19 cellular contexts compared by ENCODE assay signal in genomic region chr1:224500802-224501201, GRCh38.
DNase-seq lines count a peak whose midpoint lies in the region; ATAC-seq, FAIRE-seq and TF ChIP-seq lines count a peak whose summit lies in the region.
"Had no signal": no experiment of that assay in that cellular context is flagged by ENCODE, and none has a peak within 500 bp of the region (broad histone marks: within the 10 kb centered on the region; RNA-seq: fewer than 3 reads in every experiment).

No MANE protein-coding gene starts in this region.

- no peak overlapping the region for H3K56ac ChIP-seq in H1 (replicated peaks; ENCODE audit: insufficient read length, low read depth, low read length)

- H3K36me3 ChIP-seq in GM23338 (ENCODE audit: insufficient read depth) (peaks cover 5% of the 10 kb centered on the region; the same call in 1 of the 2 replicates), NT2/D1 (ENCODE audit: insufficient read depth, insufficient read length, low read length) (no peaks in the 10 kb centered on the region), H1 (ENCODE audit: control insufficient read depth in 2 of 4, insufficient read depth in 4 of 4, low read length in 3 of 4) (0 out of 8 replicates have a peak, but pooled peaks cover 0 to 5% (median 0%) of the 10 kb centered on the region in 4 experiments), HAP-1 (replicated peaks) (no peaks in the 10 kb centered on the region)
- H3K36me3 ChIP-seq: tibial artery had no signal

- H3K4me3 Mint-ChIP-seq in GM23338 (no peak overlapping the region), Calu3 (ENCODE audit: low read depth, unreplicated experiment) (no peak overlapping the region)

- no peak for ATAC-seq in GM23338
- ATAC-seq: body of pancreas; naive thymus-derived CD4-positive, alpha-beta T cell had no signal

- peak overlapping the region; percentile 20 for H2BK12ac ChIP-seq in H1 (ENCODE audit: low read depth, low read length)

- H4K91ac ChIP-seq in H1 (replicated peaks; ENCODE audit: insufficient read length, low read length), result peak overlapping the region; percentile 92

- intact Hi-C loops in Calu3 (cut with micrococcal nuclease; ENCODE audit: unreplicated experiment), result no loop called here

- H3K79me2 ChIP-seq in GM23338 (replicated peaks; ENCODE audit: insufficient read depth), result no peaks in the 10 kb centered on the region
- no peaks in the 10 kb centered on the region for H3K79me2 ChIP-seq in H1 (ENCODE audit: control insufficient read depth in 1 of 2, insufficient read depth in 2 of 2, low read length in 2 of 2)

- CTCF ChIA-PET in H1 (lab: Charles Lee; ENCODE audit: partially characterized antibody) (interaction anchor here (0.6 to 3.0 kb wide), 3 partner anchors 13 to 1190 kb away, joined by 4 to 13 read pairs (median 5); no protein-coding TSS in a partner anchor), Calu3 (lab: Charles Lee) (interaction anchor here (0.7 kb wide), 2 partner anchors 1328 to 1339 kb away, joined by 3 to 5 read pairs; no protein-coding TSS in a partner anchor)

- H3K4me3 ChIP-seq in GM23338, result no peak overlapping the region
- no peak overlapping the region for H3K4me3 ChIP-seq in NT2/D1 (ENCODE audit: insufficient read length, low read depth)
- no peak overlapping the region for H3K4me3 ChIP-seq in H1 (ENCODE audit: extremely low read depth in 1 of 4, insufficient read depth in 2 of 4, low read depth in 3 of 4, low read length in 4 of 4)
- no peak overlapping the region for H3K4me3 ChIP-seq in HAP-1
- H3K4me3 ChIP-seq: body of pancreas, tibial artery had no signal

- POLR2A ChIA-PET in H1 (lab: Charles Lee; ENCODE audit: partially characterized antibody), result interaction anchor here (1.7 kb wide), 1 partner anchor 69 kb away, joined by 7 read pairs; no protein-coding TSS in a partner anchor

- peak overlapping the region; percentile 94; the same call in 1 of the 2 replicates for H2BK20ac ChIP-seq in H1 (ENCODE audit: low read length)

- no peak overlapping the region for H4K5ac ChIP-seq in H1 (ENCODE audit: insufficient read length, low read depth, low read length)

- TF ChIP-seq CTCF in GM23338 (conservative IDR thresholded peaks at IDR 0.05; ENCODE audit: low read depth in 2 of 2) (no peak), H1 (IDR thresholded peaks at IDR 0.05; ENCODE audit: control extremely low read depth in 1 of 3, insufficient read depth in 1 of 3, low read depth in 1 of 3, low read length in 3 of 3) (no peak), Calu3 (IDR thresholded peaks at IDR 0.05; ENCODE audit: unreplicated experiment) (no peak)

- H3K9me2 ChIP-seq in GM23338 (ENCODE audit: insufficient read depth), result no peaks in the 10 kb centered on the region

- in situ Hi-C loops in HAP-1 (cut with MboI; ENCODE audit: low sequenced_read_pairs), result no loop called here

- H3K27me3 ChIP-seq in GM23338 (ENCODE audit: insufficient read depth) (no peaks in the 10 kb centered on the region), NT2/D1 (ENCODE audit: insufficient read depth, insufficient read length) (no peaks in the 10 kb centered on the region), H1 (replicated peaks in 1 of 4; ENCODE audit: control insufficient read depth in 3 of 4, extremely low read depth in 1 of 4, insufficient read depth in 3 of 4, low read length in 3 of 4) (no peaks in the 10 kb centered on the region), HAP-1 (ENCODE audit: low read depth) (no peaks in the 10 kb centered on the region)
- H3K27me3 ChIP-seq: body of pancreas, tibial artery had no signal

- H3K4me1 Mint-ChIP-seq in GM23338, result peaks cover 74% of the 10 kb centered on the region
- peaks cover 49% of the 10 kb centered on the region for H3K4me1 Mint-ChIP-seq in Calu3 (ENCODE audit: low read depth, unreplicated experiment)

- H3K9me3 Mint-ChIP-seq in GM23338, result peaks cover 24% of the 10 kb centered on the region
- peaks cover 4% of the 10 kb centered on the region for H3K9me3 Mint-ChIP-seq in Calu3 (ENCODE audit: low read depth, unreplicated experiment)

- H3K4me1 ChIP-seq in GM23338 (ENCODE audit: insufficient read depth) (peaks cover 53% of the 10 kb centered on the region), NT2/D1 (ENCODE audit: insufficient read depth, insufficient read length) (peaks cover 23% of the 10 kb centered on the region), H1 (replicated peaks in 1 of 4; ENCODE audit: control insufficient read depth in 3 of 4, insufficient read depth in 4 of 4, low read length in 3 of 4) (peaks cover 24 to 42% (median 29%) of the 10 kb centered on the region in 4 experiments), HAP-1 (peaks cover 58% of the 10 kb centered on the region)

- no peak overlapping the region for H2AK5ac ChIP-seq in H1 (ENCODE audit: low read depth, low read length)

- H3K27me3 Mint-ChIP-seq in GM23338 (ENCODE audit: insufficient read depth, low read depth, poor library complexity) (peaks cover 30% of the 10 kb centered on the region), Calu3 (ENCODE audit: unreplicated experiment) (no peaks in the 10 kb centered on the region)
- H3K27me3 Mint-ChIP-seq: naive thymus-derived CD4-positive, alpha-beta T cell had no signal

- no TSS peak for BruUV-seq in Calu3 (replicated peaks; lab: Mats Ljungman, UMichigan)

- H3K4ac ChIP-seq in H1 (replicated peaks; ENCODE audit: insufficient read length, low read depth, low read length), result peak overlapping the region; percentile 36

- H3K9me3 ChIP-seq in NT2/D1 (ENCODE audit: insufficient read depth, low read length), result peaks cover 11% of the 10 kb centered on the region
- H3K9me3 ChIP-seq in H1 (ENCODE audit: insufficient read depth in 2 of 2, low read depth in 1 of 2, low read length in 1 of 2), result peaks cover 5 to 10% of the 10 kb centered on the region in 2 experiments; a peak in 3 of 4 replicates
- H3K9me3 ChIP-seq in HAP-1, result no peaks in the 10 kb centered on the region; the same call in 1 of the 2 replicates
- H3K9me3 ChIP-seq: body of pancreas, tibial artery had no signal

- H3K27ac Mint-ChIP-seq in GM23338 (peak overlapping the region; percentile 73), Calu3 (ENCODE audit: unreplicated experiment) (no peak overlapping the region)

- no peaks in the 10 kb centered on the region for H4K20me1 ChIP-seq in GM23338 (replicated peaks; ENCODE audit: insufficient read depth)
- no peaks in the 10 kb centered on the region for H4K20me1 ChIP-seq in H1 (replicated peaks in 1 of 2; ENCODE audit: control insufficient read depth in 1 of 2, insufficient read depth in 2 of 2, low read length in 2 of 2)

- peaks cover 21% of the 10 kb centered on the region for H3K36me3 Mint-ChIP-seq in GM23338 (ENCODE audit: low read depth)
- no peaks in the 10 kb centered on the region for H3K36me3 Mint-ChIP-seq in Calu3 (ENCODE audit: insufficient read depth, unreplicated experiment)

- peak overlapping the region; percentile 34; the same call in 1 of the 2 replicates for H3K18ac ChIP-seq in H1 (ENCODE audit: extremely low read depth, low read length)

- H3K9ac ChIP-seq in NT2/D1 (ENCODE audit: insufficient read length, low read depth) (peak overlapping the region; percentile 38), H1 (replicated peaks in 1 of 4; ENCODE audit: extremely low read depth in 1 of 4, low read depth in 3 of 4, low read length in 3 of 4) (no peak overlapping the region)

- no peak overlapping the region for H2BK15ac ChIP-seq in H1 (ENCODE audit: low read length)

- DNase-seq in DMS53 (lab: John Stamatoyannopoulos, UW), result peak; percentile 7
- DNase-seq in DMS53 treated with DMSO at 0.1 percent for 48 hours (lab: John Stamatoyannopoulos, UW; ENCODE audit: unreplicated experiment), result no peak
- no peak for DNase-seq in GM23338 (ENCODE audit: low spot score)
- DNase-seq in NT2/D1 (ENCODE audit: low read depth, low spot score), result no peak
- DNase-seq in H1 (ENCODE audit: low read depth in 1 of 2, low spot score in 2 of 2), result no peak
- no peak for DNase-seq in occipital lobe (lab: John Stamatoyannopoulos, UW)
- no peak for DNase-seq in HAP-1 (ENCODE audit: low spot score in 2 of 2)
- DNase-seq in Calu3, result no peak
- DNase-seq: activated CD4-positive, alpha-beta T cell treated with anti-CD3 and anti-CD28 coated beads, Interleukin-2, amount 50 U/mL, for 4 hours; activated gamma-delta T cell; body of pancreas; effector CD4-positive, alpha-beta T cell; naive thymus-derived CD4-positive, alpha-beta T cell; NCI-H1105; NCI-H510A; tibial artery had no signal

- peak overlapping the region; percentile 53; the same call in 1 of the 2 replicates for H4K8ac ChIP-seq in H1 (ENCODE audit: extremely low read depth, insufficient read depth, low read length)

- FAIRE-seq in H1 (lab: Jason Lieb, UNC), result no peak
- FAIRE-seq: GM19239, RCC 7860 had no signal

- H3K4me2 ChIP-seq in GM23338 (no peak overlapping the region), H1 (ENCODE audit: insufficient read depth in 1 of 2, low read depth in 2 of 2, low read length in 2 of 2) (no peak overlapping the region)

- peak overlapping the region; percentile 12; the same call in 1 of the 2 replicates for H2BK5ac ChIP-seq in H1 (ENCODE audit: low read depth, low read length)

- peak overlapping the region; percentile 73 for H2BK120ac ChIP-seq in H1 (replicated peaks; ENCODE audit: low read depth, low read length)

- H3F3A ChIP-seq in GM23338 (replicated peaks; ENCODE audit: low read depth), result peaks cover 50% of the 10 kb centered on the region

- WGBS in H1 (ENCODE audit: extremely low coverage in 1 of 2, insufficient coverage in 1 of 2, insufficient read length in 1 of 2, insufficient replicate concordance in 2 of 2, low coverage in 1 of 2, low lambda C conversion rate in 2 of 2, missing lambda C conversion rate in 1 of 2), 2 experiments, result 80% methylated on average over 4 of the region's 4 CpGs; no CpG with 5 or more reads in 1 of the 2 experiments

- H3K79me1 ChIP-seq in H1 (ENCODE audit: low read depth, low read length), result no peaks in the 10 kb centered on the region

- no peak for TF ChIP-seq EP300 in H1 (IDR thresholded peaks at IDR 0.05; ENCODE audit: borderline replicate concordance in 1 of 2, low read depth in 2 of 2, low read length in 2 of 2)

- TF ChIP-seq RAD21 in H1 (IDR thresholded peaks at IDR 0.05 in 1 of 2, conservative IDR thresholded peaks at IDR 0.05 in 1 of 2; ENCODE audit: low read depth in 2 of 2, low read length in 2 of 2), result no peak

- H3K23ac ChIP-seq in H1 (ENCODE audit: insufficient read length), result no peak overlapping the region

- H2AFZ ChIP-seq in GM23338, result no peak overlapping the region
- no peak overlapping the region for H2AFZ ChIP-seq in H1 (ENCODE audit: low read length)

- no peaks in the 10 kb centered on the region for H3K23me2 ChIP-seq in H1 (ENCODE audit: low read depth, low read length)

- TF ChIP-seq POLR2A in H1 (IDR thresholded peaks at IDR 0.05; ENCODE audit: control extremely low read depth in 1 of 2, low read depth in 2 of 2, low read length in 2 of 2), result no peak

- no peak overlapping the region for H3K14ac ChIP-seq in H1 (ENCODE audit: insufficient read length)

- H3K27ac ChIP-seq in GM23338 (ENCODE audit: low read depth), result no peak overlapping the region
- H3K27ac ChIP-seq in H1 (ENCODE audit: low read depth, low read length), result no peak overlapping the region
- H3K27ac ChIP-seq: 22Rv1, body of pancreas, tibial artery had no signal
